33 cellular contexts compared by ENCODE assay signal in genomic region chr3:146464783-146465182, GRCh38. TPM values are rescaled to one million over a fixed set of nuclear protein-coding genes. Genes with fewer than 3 reads are reported as not detected.
"Had no signal": no experiment of that assay in that cellular context is flagged by ENCODE, and none has a peak within 500 bp of the region (broad histone marks: within the 10 kb centered on the region; RNA-seq: fewer than 3 reads in every experiment).

No MANE protein-coding gene starts in this region.

- H3K27me3 Mint-ChIP-seq: activated CD4-positive, alpha-beta memory T cell treated with anti-CD3 and anti-CD28 coated beads, Interleukin-2, amount 10 ng/mL, durations not matched to agents 7 days and 5 days; activated naive CD8-positive, alpha-beta T cell; stimulated activated naive CD8-positive, alpha-beta T cell treated with anti-CD3 and anti-CD28 coated beads, Interleukin-15, Interleukin-2, amounts not matched to agents 100 ng/mL and 50 ng/mL, for 24 hours had no signal

- H3K27me3 ChIP-seq: cardiac muscle cell, gastroesophageal sphincter, hepatocyte, right lobe of liver had no signal

- H3K9me3 ChIP-seq: gastroesophageal sphincter, right lobe of liver, thoracic aorta had no signal

- H3K4me3 Mint-ChIP-seq: activated CD4-positive, alpha-beta memory T cell treated with anti-CD3 and anti-CD28 coated beads, Interleukin-2, amount 10 ng/mL, durations not matched to agents 7 days and 5 days; activated CD4-positive, alpha-beta T cell treated with anti-CD3 and anti-CD28 coated beads, Interleukin-2, amount 10 ng/mL, durations not matched to agents 24 days and 14 days; activated naive CD8-positive, alpha-beta T cell; activated T-cell treated with anti-CD3 and anti-CD28 coated beads, Interleukin-2, amount 50 U/mL, for 4 hours; effector memory CD8-positive, alpha-beta T cell; memory B cell; natural killer cell; stimulated activated effector memory CD8-positive, alpha-beta T cell treated with anti-CD3 and anti-CD28 coated beads, Interleukin-12 subunit alpha, Interleukin-12 subunit beta, amount 100 ng/mL, for 72 hours; stimulated activated naive CD8-positive, alpha-beta T cell treated with anti-CD3 and anti-CD28 coated beads, Interleukin-15, Interleukin-2, amounts not matched to agents 100 ng/mL and 50 ng/mL, for 24 hours had no signal

- H3K4me3 ChIP-seq: cardiac muscle cell, coronary artery, dorsolateral prefrontal cortex, gastroesophageal sphincter, hepatocyte, right lobe of liver, thoracic aorta had no signal

- H3K79me2 ChIP-seq: hepatocyte had no signal

- H2AFZ ChIP-seq: hepatocyte had no signal

- H3K36me3 ChIP-seq: cardiac muscle cell, gastroesophageal sphincter, right lobe of liver, thoracic aorta had no signal

- DNase-seq: activated CD4-positive, alpha-beta memory T cell treated with anti-CD3 and anti-CD28 coated beads, Interleukin-2, amount 10 ng/mL, durations not matched to agents 7 days and 5 days; activated CD4-positive, alpha-beta T cell treated with anti-CD3 and anti-CD28 coated beads, Interleukin-2, amount 10 ng/mL, durations not matched to agents 24 days and 14 days; activated CD4-positive, CD25-positive, alpha-beta regulatory T cell treated with anti-CD3 and anti-CD28 coated beads, Interleukin-2, amount 50 U/mL, for 72 hours; activated CD8-positive, alpha-beta memory T cell treated with anti-CD3 and anti-CD28 coated beads, Interleukin-2, amount 50 U/mL, for 48 hours; activated naive CD4-positive, alpha-beta T cell treated with Interleukin-2 at 50 U/mL for 16 hours; activated T-cell treated with anti-CD3 and anti-CD28 coated beads, Interleukin-2, amount 50 U/mL, for 4 hours; anterior cingulate cortex; dorsolateral prefrontal cortex; effector memory CD8-positive, alpha-beta T cell; islet precursor cell; natural killer cell; posterior cingulate gyrus; right lobe of liver; stimulated activated CD4-positive, alpha-beta T cell treated with anti-CD3 and anti-CD28 coated beads, Interleukin-4, amount 100 ng/mL, for 24 hours; SW 1271; T-helper 2 cell; trophoblast cell had no signal

- ATAC-seq: effector memory CD8-positive, alpha-beta T cell; gastroesophageal sphincter; natural killer cell; right lobe of liver had no signal

- H3K4me1 Mint-ChIP-seq: memory B cell; stimulated activated effector memory CD8-positive, alpha-beta T cell treated with anti-CD3 and anti-CD28 coated beads, Interleukin-12 subunit alpha, Interleukin-12 subunit beta, amount 100 ng/mL, for 72 hours had no signal

- H3K4me2 ChIP-seq: hepatocyte had no signal

- H3K36me3 Mint-ChIP-seq: activated naive CD8-positive, alpha-beta T cell; memory B cell; natural killer cell; stimulated activated effector memory CD8-positive, alpha-beta T cell treated with anti-CD3 and anti-CD28 coated beads, Interleukin-12 subunit alpha, Interleukin-12 subunit beta, amount 100 ng/mL, for 72 hours had no signal

- H3K27ac Mint-ChIP-seq: activated CD4-positive, alpha-beta memory T cell treated with anti-CD3 and anti-CD28 coated beads, Interleukin-2, amount 10 ng/mL, durations not matched to agents 7 days and 5 days; activated CD4-positive, alpha-beta T cell treated with anti-CD3 and anti-CD28 coated beads, Interleukin-2, amount 10 ng/mL, durations not matched to agents 24 days and 14 days; activated naive CD8-positive, alpha-beta T cell; effector memory CD8-positive, alpha-beta T cell; memory B cell; natural killer cell; stimulated activated effector memory CD8-positive, alpha-beta T cell treated with anti-CD3 and anti-CD28 coated beads, Interleukin-12 subunit alpha, Interleukin-12 subunit beta, amount 100 ng/mL, for 72 hours; stimulated activated naive CD8-positive, alpha-beta T cell treated with anti-CD3 and anti-CD28 coated beads, Interleukin-15, Interleukin-2, amounts not matched to agents 100 ng/mL and 50 ng/mL, for 24 hours had no signal

- H3K27ac ChIP-seq: cardiac muscle cell, coronary artery, dorsolateral prefrontal cortex, gastroesophageal sphincter, hepatocyte, right lobe of liver, thoracic aorta had no signal

- H3K4me1 ChIP-seq: right lobe of liver had no signal

- H3K9me3 Mint-ChIP-seq: activated CD4-positive, alpha-beta memory T cell treated with anti-CD3 and anti-CD28 coated beads, Interleukin-2, amount 10 ng/mL, durations not matched to agents 7 days and 5 days; activated T-cell treated with anti-CD3 and anti-CD28 coated beads, Interleukin-2, amount 50 U/mL, for 4 hours; effector memory CD8-positive, alpha-beta T cell; memory B cell; natural killer cell; stimulated activated effector memory CD8-positive, alpha-beta T cell treated with anti-CD3 and anti-CD28 coated beads, Interleukin-12 subunit alpha, Interleukin-12 subunit beta, amount 100 ng/mL, for 72 hours; stimulated activated naive CD8-positive, alpha-beta T cell treated with anti-CD3 and anti-CD28 coated beads, Interleukin-15, Interleukin-2, amounts not matched to agents 100 ng/mL and 50 ng/mL, for 24 hours had no signal

RNA-seq across cellular contexts. Expression of gene PLSCR2, which starts 4.6 kb away (rescaled TPM):
- total RNA-seq: activated CD4-positive, alpha-beta memory T cell treated with anti-CD3 and anti-CD28 coated beads, Interleukin-2, amount 10 ng/mL, durations not matched to agents 7 days and 5 days; activated CD4-positive, alpha-beta T cell treated with anti-CD3 and anti-CD28 coated beads, Interleukin-2, amount 10 ng/mL, durations not matched to agents 24 days and 14 days; cardiac muscle cell; cerebellum; hepatocyte; lower leg skin; omental fat pad; right lobe of liver; skeletal muscle tissue; subcutaneous adipose tissue had no signal
- polyA plus RNA-seq: cardiac muscle cell, esophagus, fibroblast of lung, hepatocyte had no signal
